In the genomic region with DNA sequence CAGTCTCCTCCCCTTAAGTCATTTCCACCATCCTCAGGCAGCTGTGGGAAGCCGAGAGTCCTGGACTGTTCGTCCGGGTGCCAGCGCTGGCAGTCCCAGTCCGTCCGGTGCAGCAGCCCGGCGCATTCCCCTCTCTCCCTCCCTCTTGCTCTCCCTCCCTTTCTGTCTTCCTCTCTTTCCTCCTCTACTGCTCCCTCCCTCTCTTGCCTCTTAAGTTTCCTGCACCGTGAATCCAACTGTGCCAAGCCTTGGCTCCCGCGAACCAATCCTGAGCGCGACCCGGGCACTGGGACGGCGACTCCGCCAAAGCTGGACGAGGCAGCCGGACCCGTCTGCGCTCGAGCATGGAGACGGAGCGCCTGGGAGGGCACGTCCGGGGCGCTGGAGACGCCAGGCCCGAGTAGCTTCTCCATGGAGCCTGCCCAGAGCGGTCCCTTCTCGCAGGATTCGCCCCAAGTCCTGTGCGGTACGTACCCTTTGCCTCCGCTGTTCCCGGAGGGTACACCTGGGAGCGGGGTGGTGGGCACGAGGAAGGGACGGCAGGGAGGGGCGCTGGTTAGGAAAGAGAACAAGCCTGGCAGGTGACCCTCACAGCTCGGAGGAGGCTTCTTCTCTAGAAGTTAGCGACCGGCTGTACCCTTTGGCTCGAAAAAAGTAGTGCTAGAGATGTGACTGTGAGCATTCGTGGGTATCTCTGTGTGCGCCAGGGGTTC, we compare ENCODE assay signal across 15 cellular contexts. TPM values are rescaled to one million over a fixed set of nuclear protein-coding genes. Genes with fewer than 3 reads are reported as not detected.
DNase-seq lines count a peak whose midpoint lies in the region; ATAC-seq and TF ChIP-seq lines count a peak whose summit lies in the region.
"Had no signal": no experiment of that assay in that cellular context is flagged by ENCODE, and none has a peak within 500 bp of the region (broad histone marks: within the 10 kb centered on the region; RNA-seq: fewer than 3 reads in every experiment).

No MANE protein-coding gene starts in this region.

- H3K4me3 ChIP-seq in cardiac muscle cell (peak overlapping the region; percentile 4), heart left ventricle (peak overlapping the region in 1 of 12 donors; percentile 17), PC-9 (no peak overlapping the region), mucosa of descending colon (no peak overlapping the region)
- H3K4me3 ChIP-seq: left lung had no signal

- H3K9me3 ChIP-seq in cardiac muscle cell (ENCODE audit: low read depth) (no peaks in the 10 kb centered on the region), heart left ventricle (no peaks in the 10 kb centered on the region), PC-9 (ENCODE audit: insufficient read depth, low read depth) (no peaks in the 10 kb centered on the region), mucosa of descending colon (no peaks in the 10 kb centered on the region)
- H3K9me3 ChIP-seq: left lung had no signal

- no peak for TF ChIP-seq CTCF in cardiac muscle cell (IDR thresholded peaks at IDR 0.05; ENCODE audit: low read depth, low read length)
- TF ChIP-seq CTCF in heart left ventricle (IDR thresholded peaks at IDR 0.05) = no peak
- TF ChIP-seq CTCF in WTC11 (IDR thresholded peaks at IDR 0.05) = no peak
- TF ChIP-seq CTCF in PC-9 (conservative IDR thresholded peaks at IDR 0.05) = no peak
- TF ChIP-seq CTCF in mucosa of descending colon (IDR thresholded peaks at IDR 0.05) = no peak

- CTCF ChIA-PET in WTC11 (lab: Charles Lee) = interaction anchor here (0.6 to 2.3 kb wide), 6 partner anchors 8 to 1456 kb away, joined by 3 to 10 read pairs (median 6); no protein-coding TSS in a partner anchor
- CTCF ChIA-PET in PC-9 (lab: Charles Lee) = no interaction called here
- CTCF ChIA-PET in activated CD8-positive, alpha-beta T cell treated with anti-CD3 and anti-CD28 coated beads, Interleukin-2, amount 10 ng/mL, durations not matched to agents 7 days and 5 days (lab: Charles Lee) = no interaction called here

- no peaks in the 10 kb centered on the region for H3K36me3 Mint-ChIP-seq in WTC11
- H3K36me3 Mint-ChIP-seq in activated CD8-positive, alpha-beta T cell treated with anti-CD3 and anti-CD28 coated beads, Interleukin-2, amount 10 ng/mL, durations not matched to agents 7 days and 5 days (ENCODE audit: low read depth) = peaks cover 6% of the 10 kb centered on the region
- H3K36me3 Mint-ChIP-seq: activated CD4-positive, alpha-beta memory T cell treated with anti-CD3 and anti-CD28 coated beads for 36 hours had no signal

- no peaks in the 10 kb centered on the region for H3K9me2 ChIP-seq in PC-9 (ENCODE audit: insufficient read depth)

- TF ChIP-seq POLR2A in heart left ventricle (IDR thresholded peaks at IDR 0.05) = no peak

- H3K36me3 ChIP-seq in cardiac muscle cell = no peaks in the 10 kb centered on the region
- H3K36me3 ChIP-seq in heart left ventricle = no peaks in the 10 kb centered on the region
- no peaks in the 10 kb centered on the region for H3K36me3 ChIP-seq in PC-9 (ENCODE audit: low read depth)
- H3K36me3 ChIP-seq in mucosa of descending colon (ENCODE audit: low read depth) = no peaks in the 10 kb centered on the region
- H3K36me3 ChIP-seq: left lung had no signal

- H3K79me2 ChIP-seq in PC-9 (ENCODE audit: low read depth) = no peaks in the 10 kb centered on the region

- WGBS in heart left ventricle, 4 donors = 1 to 4% (median 3%) methylated on average over 34 to 46 of the region's 46 CpGs

- no peak overlapping the region for H3K27ac Mint-ChIP-seq in WTC11
- H3K27ac Mint-ChIP-seq in activated CD8-positive, alpha-beta T cell treated with anti-CD3 and anti-CD28 coated beads, Interleukin-2, amount 10 ng/mL, durations not matched to agents 7 days and 5 days = no peak overlapping the region
- H3K27ac Mint-ChIP-seq: activated CD4-positive, alpha-beta memory T cell treated with anti-CD3 and anti-CD28 coated beads for 36 hours; activated naive CD8-positive, alpha-beta T cell had no signal

- H3K27ac ChIP-seq in cardiac muscle cell = no peak overlapping the region
- no peak overlapping the region for H3K27ac ChIP-seq in heart left ventricle
- no peak overlapping the region for H3K27ac ChIP-seq in PC-9
- H3K27ac ChIP-seq: left lung had no signal

- H3K27me3 ChIP-seq in cardiac muscle cell (peaks cover 98% of the 10 kb centered on the region), heart left ventricle (peaks cover 38 to 99% (median 77%) of the 10 kb centered on the region in 9 donors), PC-9 (ENCODE audit: insufficient read depth, low read depth) (peaks cover 18% of the 10 kb centered on the region)

- H3K27me3 Mint-ChIP-seq in WTC11 (ENCODE audit: low read depth) = peaks cover 98% of the 10 kb centered on the region
- peaks cover 60% of the 10 kb centered on the region for H3K27me3 Mint-ChIP-seq in activated CD8-positive, alpha-beta T cell treated with anti-CD3 and anti-CD28 coated beads, Interleukin-2, amount 10 ng/mL, durations not matched to agents 7 days and 5 days (ENCODE audit: low read depth)

- no peak overlapping the region for H2AFZ ChIP-seq in PC-9

- POLR2A ChIA-PET in WTC11 (lab: Charles Lee) = no interaction called here
- POLR2A ChIA-PET in PC-9 (lab: Charles Lee; ENCODE audit: unreplicated experiment) = no interaction called here
- POLR2A ChIA-PET in activated CD8-positive, alpha-beta T cell treated with anti-CD3 and anti-CD28 coated beads, Interleukin-2, amount 10 ng/mL, durations not matched to agents 7 days and 5 days (lab: Charles Lee) = no interaction called here

- no peaks in the 10 kb centered on the region for H3F3A ChIP-seq in PC-9 (ENCODE audit: insufficient read depth, low read depth)

- H3K4me1 ChIP-seq in cardiac muscle cell (ENCODE audit: low read depth) (no peaks in the 10 kb centered on the region), heart left ventricle (peaks cover 0 to 33% (median 0%) of the 10 kb centered on the region in 12 donors), PC-9 (replicated peaks; ENCODE audit: insufficient read depth) (no peaks in the 10 kb centered on the region), mucosa of descending colon (ENCODE audit: low read depth) (peaks cover 2% of the 10 kb centered on the region)
- H3K4me1 ChIP-seq: left lung had no signal

- peaks cover 47% of the 10 kb centered on the region for H3K4me1 Mint-ChIP-seq in WTC11
- peaks cover 8% of the 10 kb centered on the region for H3K4me1 Mint-ChIP-seq in activated CD8-positive, alpha-beta T cell treated with anti-CD3 and anti-CD28 coated beads, Interleukin-2, amount 10 ng/mL, durations not matched to agents 7 days and 5 days (ENCODE audit: low read depth)

- no peak overlapping the region for H3K4me2 ChIP-seq in PC-9

- DNase-seq in cardiac muscle cell (ENCODE audit: low read depth in 1 of 2, low spot score in 1 of 2) = no peak
- no peak for DNase-seq in heart left ventricle
- peak; percentile 60 for DNase-seq in WTC11 (ENCODE audit: low spot score)
- peak; percentile 54 for DNase-seq in islet precursor cell
- no peak for DNase-seq in PC-9
- no peak for DNase-seq in mucosa of descending colon
- no peak for DNase-seq in NCI-H2081 treated with DMSO at 0.1 percent for 48 hours (lab: John Stamatoyannopoulos, UW)
- no peak for DNase-seq in activated CD8-positive, alpha-beta T cell treated with anti-CD3 and anti-CD28 coated beads, Interleukin-2, amount 10 ng/mL, durations not matched to agents 7 days and 5 days
- DNase-seq: activated CD4-positive, alpha-beta memory T cell treated with anti-CD3 and anti-CD28 coated beads for 36 hours; foreskin fibroblast; T-helper 9 cell had no signal

- ATAC-seq in heart left ventricle (no peak), WTC11 (peak; percentile 57), mucosa of descending colon (no peak)
- no peak for ATAC-seq in activated CD8-positive, alpha-beta T cell treated with anti-CD3 and anti-CD28 coated beads, Interleukin-2, amount 10 ng/mL, durations not matched to agents 7 days and 5 days

- no peaks in the 10 kb centered on the region for H4K20me1 ChIP-seq in PC-9 (ENCODE audit: insufficient read depth)

- no peaks in the 10 kb centered on the region for H3K9me3 Mint-ChIP-seq in WTC11
- H3K9me3 Mint-ChIP-seq in activated CD8-positive, alpha-beta T cell treated with anti-CD3 and anti-CD28 coated beads, Interleukin-2, amount 10 ng/mL, durations not matched to agents 7 days and 5 days (ENCODE audit: insufficient read depth) = no peaks in the 10 kb centered on the region
- H3K9me3 Mint-ChIP-seq: activated CD4-positive, alpha-beta memory T cell treated with anti-CD3 and anti-CD28 coated beads for 36 hours had no signal

- H3K4me3 Mint-ChIP-seq in WTC11 = peak overlapping the region; percentile 76
- H3K4me3 Mint-ChIP-seq in activated CD8-positive, alpha-beta T cell treated with anti-CD3 and anti-CD28 coated beads, Interleukin-2, amount 10 ng/mL, durations not matched to agents 7 days and 5 days = no peak overlapping the region
- H3K4me3 Mint-ChIP-seq: activated CD4-positive, alpha-beta memory T cell treated with anti-CD3 and anti-CD28 coated beads for 36 hours; activated naive CD8-positive, alpha-beta T cell had no signal

- BruUV-seq in PC-9 (replicated peaks; lab: Mats Ljungman, UMichigan) = no TSS peak

- intact Hi-C loops in heart left ventricle (cut with DNase I) (loop anchor here in 4 of 10 donors (5.0 to 10.0 kb wide), 2 partner anchors 288 to 290 kb away; no protein-coding TSS in a partner anchor), PC-9 (cut with micrococcal nuclease; ENCODE audit: unreplicated experiment) (loop anchor here (5.0 kb wide), 1 partner anchor 658 kb away; no protein-coding TSS in a partner anchor), mucosa of descending colon (cut with DNase I, micrococcal nuclease) (no loop called here)

TF ChIP-seq in WTC11, 78 proteins besides CTCF, POLR2A, EP300 and RAD21 (continues in another document):
- 0 out of 2 replicates have a peak, but pooled peaks have one; percentile 6 for TF ChIP-seq ETV6 (CRISPR knock-in tag; IDR thresholded peaks at IDR 0.05)
- TF ChIP-seq, protein P1, sequence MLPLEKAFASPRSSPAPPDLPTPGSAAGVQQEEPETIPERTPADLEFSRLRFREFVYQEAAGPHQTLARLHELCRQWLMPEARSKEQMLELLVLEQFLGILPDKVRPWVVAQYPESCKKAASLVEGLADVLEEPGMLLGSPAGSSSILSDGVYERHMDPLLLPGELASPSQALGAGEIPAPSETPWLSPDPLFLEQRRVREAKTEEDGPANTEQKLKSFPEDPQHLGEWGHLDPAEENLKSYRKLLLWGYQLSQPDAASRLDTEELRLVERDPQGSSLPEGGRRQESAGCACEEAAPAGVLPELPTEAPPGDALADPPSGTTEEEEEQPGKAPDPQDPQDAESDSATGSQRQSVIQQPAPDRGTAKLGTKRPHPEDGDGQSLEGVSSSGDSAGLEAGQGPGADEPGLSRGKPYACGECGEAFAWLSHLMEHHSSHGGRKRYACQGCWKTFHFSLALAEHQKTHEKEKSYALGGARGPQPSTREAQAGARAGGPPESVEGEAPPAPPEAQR (CRISPR knock-in tag; IDR thresholded peaks at IDR 0.05) = no peak

RNA-seq across cellular contexts. Expression of a gene that starts 1.0 kb away (rescaled TPM):
- total RNA-seq in cardiac muscle cell = 0.95 and 2.2 TPM in 2 replicates
- polyA plus RNA-seq in cardiac muscle cell = 0.76 and 1.7 TPM in 2 replicates
- total RNA-seq in heart left ventricle = not detected
- polyA plus RNA-seq in heart left ventricle = not detected
- 0.14 to 0.59 TPM (median 0.27 TPM) in 3 replicates for total RNA-seq in WTC11 (2021)
- total RNA-seq in PC-9 (2021) = not detected in 2 replicates
- not detected for total RNA-seq in mucosa of descending colon
- not detected for total RNA-seq in activated CD8-positive, alpha-beta T cell treated with anti-CD3 and anti-CD28 coated beads, Interleukin-2, amount 10 ng/mL, durations not matched to agents 7 days and 5 days
- total RNA-seq: activated CD4-positive, alpha-beta memory T cell treated with anti-CD3 and anti-CD28 coated beads for 36 hours; Daoy; left lung; M059J had no signal

Comparison
In these comparisons a context has a peak if more than half of its experiments do, and no peak if none do; other contexts are left out.
1. DNase-seq: peak in WTC11 (single experiment) and islet precursor cell (single experiment); none in cardiac muscle cell (0 of 2), heart left ventricle (0 of 5), PC-9 (0 of 2), mucosa of descending colon (0 of 3), NCI-H2081 treated with DMSO at 0.1 percent for 48 hours (single experiment) and activated CD8-positive, alpha-beta T cell treated with anti-CD3 and anti-CD28 coated beads, Interleukin-2, amount 10 ng/mL, durations not matched to agents 7 days and 5 days (single experiment).